16 cellular contexts compared by ENCODE assay signal in genomic region chr19:10683582-10683981, GRCh38. TPM values are rescaled to one million over a fixed set of nuclear protein-coding genes. Genes with fewer than 3 reads are reported as not detected.
DNase-seq lines count a peak whose midpoint lies in the region; ATAC-seq and TF ChIP-seq lines count a peak whose summit lies in the region.
"Had no signal": no experiment of that assay in that cellular context is flagged by ENCODE, and none has a peak within 500 bp of the region (broad histone marks: within the 10 kb centered on the region; RNA-seq: fewer than 3 reads in every experiment).

No MANE protein-coding gene starts in this region.

- no peak for TF ChIP-seq POLR2A in stomach (IDR thresholded peaks at IDR 0.05)

- H3K4me3 ChIP-seq in HUES64 (ENCODE audit: low read length) (no peak overlapping the region), neuronal stem cell (ENCODE audit: low read length in 2 of 2) (peak overlapping the region in 1 of 2 donors; percentile 10), stomach (no peak overlapping the region)
- H3K4me3 ChIP-seq: MG63, SK-N-MC had no signal

- no peak overlapping the region for H2BK12ac ChIP-seq in neuronal stem cell (ENCODE audit: low read length)

- H2BK15ac ChIP-seq in neuronal stem cell (ENCODE audit: low read length) = no peak overlapping the region

- H3K23ac ChIP-seq in neuronal stem cell (ENCODE audit: low read depth, low read length, poor library complexity) = peak overlapping the region; percentile 46

- H3K27me3 ChIP-seq in HUES64 (ENCODE audit: insufficient read depth, low read length) = no peaks in the 10 kb centered on the region
- no peaks in the 10 kb centered on the region for H3K27me3 ChIP-seq in neuronal stem cell (ENCODE audit: control insufficient read depth in 3 of 3, insufficient read depth in 3 of 3, low read depth in 1 of 3, low read length in 3 of 3)
- no peaks in the 10 kb centered on the region for H3K27me3 ChIP-seq in stomach
- H3K27me3 ChIP-seq: MG63 had no signal

- peak overlapping the region; percentile 17 for H2AK5ac ChIP-seq in neuronal stem cell (ENCODE audit: low read depth, low read length)

- peaks cover 80% of the 10 kb centered on the region for H3K36me3 Mint-ChIP-seq in central memory CD8-positive, alpha-beta T cell (ENCODE audit: insufficient read depth)
- H3K36me3 Mint-ChIP-seq in immature natural killer cell = peaks cover 0 to 24% (median 4%) of the 10 kb centered on the region in 3 donors

- WGBS in HUES64 = 91% methylated on average over 21 of the region's 21 CpGs
- WGBS in neuronal stem cell (ENCODE audit: extremely low coverage in 2 of 2, insufficient read length in 2 of 2, insufficient replicate concordance in 1 of 2), 2 donors = no CpG with 5 or more reads among the region's 21 CpGs
- 84 to 91% (median 88%) methylated on average over 21 of the region's 21 CpGs for WGBS in stomach, 5 donors

- no peak for ATAC-seq in central memory CD8-positive, alpha-beta T cell (replicated peaks; ENCODE audit: extremely low read depth, poor library complexity, severe bottlenecking)
- no peak for ATAC-seq in GM18868 (IDR thresholded peaks at IDR 0.05; ENCODE audit: unreplicated experiment)

- DNase-seq in D341Med (ENCODE audit: low spot score) = peak; percentile 28
- DNase-seq in central memory CD8-positive, alpha-beta T cell (ENCODE audit: low spot score in 2 of 2) = no peak
- no peak for DNase-seq in neuronal stem cell (ENCODE audit: low spot score)
- no peak for DNase-seq in immature natural killer cell
- no peak for DNase-seq in stomach
- DNase-seq: DMS79 treated with DMSO at 0.1 percent for 48 hours, MG63, NCI-H1417 treated with DMSO at 0.1 percent for 48 hours, NCI-H187, NCI-H446, NCI-H526, OCI-M1, SHP77 had no signal

- H4K91ac ChIP-seq in neuronal stem cell (ENCODE audit: low read depth, low read length, poor library complexity) = no peak overlapping the region

- H2BK120ac ChIP-seq in neuronal stem cell (ENCODE audit: low read depth, low read length) = no peak overlapping the region

- H3K4me2 ChIP-seq in neuronal stem cell (ENCODE audit: insufficient read depth, low read length, poor library complexity, severe bottlenecking) = no peak overlapping the region

- H3K36me3 ChIP-seq in HUES64 (ENCODE audit: insufficient read depth, low read length) (peaks cover 99% of the 10 kb centered on the region), neuronal stem cell (replicated peaks in 1 of 2; ENCODE audit: control insufficient read depth in 2 of 2, insufficient read depth in 2 of 2, low read length in 2 of 2) (peaks cover 87 to 100% of the 10 kb centered on the region in 2 donors), stomach (peaks cover 97 to 100% (median 99%) of the 10 kb centered on the region in 4 donors)

- H3K79me1 ChIP-seq in neuronal stem cell (ENCODE audit: low read depth, low read length) = peaks cover 56% of the 10 kb centered on the region

- H4K8ac ChIP-seq in neuronal stem cell (ENCODE audit: low read depth, low read length) = peak overlapping the region; percentile 26

- H3K4me1 Mint-ChIP-seq in central memory CD8-positive, alpha-beta T cell = no peaks in the 10 kb centered on the region
- H3K4me1 Mint-ChIP-seq in immature natural killer cell = no peaks in the 10 kb centered on the region

- H3K9ac ChIP-seq in HUES64 (ENCODE audit: low read depth, low read length) (no peak overlapping the region), neuronal stem cell (ENCODE audit: low read depth, low read length, poor library complexity) (no peak overlapping the region)

- no peaks in the 10 kb centered on the region for H3K9me3 Mint-ChIP-seq in central memory CD8-positive, alpha-beta T cell
- no peaks in the 10 kb centered on the region for H3K9me3 Mint-ChIP-seq in immature natural killer cell

- no peak overlapping the region for H2AFZ ChIP-seq in neuronal stem cell (ENCODE audit: low read length)

- H3K14ac ChIP-seq in neuronal stem cell (ENCODE audit: low read length) = peak overlapping the region; percentile 47

- H3K4me3 Mint-ChIP-seq in central memory CD8-positive, alpha-beta T cell = no peak overlapping the region
- H3K4me3 Mint-ChIP-seq in immature natural killer cell = no peak overlapping the region

- intact Hi-C loops in stomach (cut with DNase I; ENCODE audit: low total_unique reads) = no loop called here

- peak overlapping the region; percentile 83 for H2BK5ac ChIP-seq in neuronal stem cell (ENCODE audit: low read length)

- H3K27me3 Mint-ChIP-seq in central memory CD8-positive, alpha-beta T cell = no peaks in the 10 kb centered on the region
- H3K27me3 Mint-ChIP-seq in immature natural killer cell (ENCODE audit: low read depth in 3 of 3) = peaks cover 3 to 7% (median 4%) of the 10 kb centered on the region in 3 donors

- H3K27ac ChIP-seq in HUES64 (ENCODE audit: low read depth, low read length) (peak overlapping the region; percentile 42; the same call in 1 of the 2 replicates), neuronal stem cell (replicated peaks; ENCODE audit: low read length) (no peak overlapping the region), stomach (no peak overlapping the region)

- no peaks in the 10 kb centered on the region for H3K9me3 ChIP-seq in HUES64 (ENCODE audit: insufficient read depth, low read depth, low read length)
- peaks cover 0 to 2% of the 10 kb centered on the region in 2 donors for H3K9me3 ChIP-seq in neuronal stem cell (replicated peaks in 1 of 2; ENCODE audit: control insufficient read depth in 2 of 2, insufficient read depth in 1 of 2, low read depth in 1 of 2, low read length in 2 of 2)
- H3K9me3 ChIP-seq in stomach = no peaks in the 10 kb centered on the region
- H3K9me3 ChIP-seq: MG63 had no signal

- no peak overlapping the region for H3K18ac ChIP-seq in neuronal stem cell (ENCODE audit: low read length)

- peak overlapping the region; percentile 35 for H3K27ac Mint-ChIP-seq in central memory CD8-positive, alpha-beta T cell (ENCODE audit: low read depth)
- H3K27ac Mint-ChIP-seq in immature natural killer cell = no peak overlapping the region

- TF ChIP-seq EP300 in stomach (IDR thresholded peaks at IDR 0.05) = no peak

- no peak overlapping the region for H3K4ac ChIP-seq in neuronal stem cell (ENCODE audit: low read length)

- no peak for TF ChIP-seq CTCF in stomach (IDR thresholded peaks at IDR 0.05)

- H3K4me1 ChIP-seq in HUES64 (ENCODE audit: insufficient read depth, low read length) (no peaks in the 10 kb centered on the region), neuronal stem cell (ENCODE audit: control insufficient read depth in 2 of 2, insufficient read depth in 1 of 2, low read depth in 1 of 2, low read length in 2 of 2) (no peaks in the 10 kb centered on the region), stomach (no peaks in the 10 kb centered on the region)

RNA-seq across cellular contexts. Expression of gene QTRT1, which starts 17.7 kb away (rescaled TPM):
- polyA plus RNA-seq in HUES64 (2013, experiment 1 of 2) = 35.8 TPM
- 30.4 TPM for polyA plus RNA-seq in HUES64 (2013, experiment 2 of 2)
- 17.9 TPM for polyA plus RNA-seq in neuronal stem cell (2013, experiment 1 of 2)
- polyA plus RNA-seq in neuronal stem cell (2013, experiment 2 of 2) = 16.9 TPM
- polyA plus RNA-seq in immature natural killer cell (10 to 100 TPM; 25.5 to 48.1 (median 33.7) TPM), stomach (100 to 1,000 TPM; 113 to 153 (median 115) TPM)
- total RNA-seq in stomach = 100 to 1,000 TPM in 2 of 5 donors, 10 to 100 TPM in 3; 21.7 to 104 (median 66.5) TPM

RNA-seq across cellular contexts. Expression of gene ILF3, which starts 29.4 kb away (rescaled TPM):
- 346 TPM for polyA plus RNA-seq in HUES64 (2013, experiment 1 of 2)
- 330 TPM for polyA plus RNA-seq in HUES64 (2013, experiment 2 of 2)
- 416 TPM for polyA plus RNA-seq in neuronal stem cell (2013, experiment 1 of 2)
- 418 TPM for polyA plus RNA-seq in neuronal stem cell (2013, experiment 2 of 2)
- 100 to 1,000 TPM in 1 of 3 donors, 10 to 100 TPM in 2; 33.7 to 107 (median 52.2) TPM for polyA plus RNA-seq in immature natural killer cell
- total RNA-seq in stomach = 100 to 1,000 TPM in 3 of 5 donors, 10 to 100 TPM in 2; 65.3 to 381 (median 142) TPM
- polyA plus RNA-seq in stomach = 10 to 100 TPM; 33.5 to 84.2 (median 49.8) TPM

RNA-seq across cellular contexts. Expression of gene DNM2, which starts 34.3 kb away (rescaled TPM):
- 70.7 TPM for polyA plus RNA-seq in HUES64 (2013, experiment 1 of 2)
- polyA plus RNA-seq in HUES64 (2013, experiment 2 of 2) = 67.0 TPM
- polyA plus RNA-seq in neuronal stem cell (2013, experiment 1 of 2) = 49.9 TPM
- polyA plus RNA-seq in neuronal stem cell (2013, experiment 2 of 2) = 49.9 TPM
- polyA plus RNA-seq in immature natural killer cell (100 to 1,000 TPM in 1 of 3 donors, 10 to 100 TPM in 2; 62.9 to 170 (median 92.7) TPM), stomach (100 to 1,000 TPM in 1 of 3 donors, 10 to 100 TPM in 2; 77.8 to 130 (median 83.6) TPM)
- total RNA-seq in stomach = 100 to 1,000 TPM; 270 to 541 (median 289) TPM

RNA-seq across cellular contexts. Expression of gene SLC44A2, which starts 58.2 kb away (rescaled TPM):
- 58.0 TPM for polyA plus RNA-seq in HUES64 (2013, experiment 1 of 2)
- 76.6 TPM for polyA plus RNA-seq in HUES64 (2013, experiment 2 of 2)
- 86.1 TPM for polyA plus RNA-seq in neuronal stem cell (2013, experiment 1 of 2)
- polyA plus RNA-seq in neuronal stem cell (2013, experiment 2 of 2) = 84.2 TPM
- polyA plus RNA-seq in immature natural killer cell (100 to 1,000 TPM; 195 to 449 (median 327) TPM), stomach (10 to 100 TPM; 26.1 to 66.9 (median 64.4) TPM)
- 100 to 1,000 TPM in 3 of 5 donors, 10 to 100 TPM in 2; 58.0 to 161 (median 101) TPM for total RNA-seq in stomach
